Comparison of ENCODE assay signal across 30 cellular contexts in genomic region chr17:61695779-61696337, GRCh38.
"Had no signal": no experiment of that assay in that cellular context is flagged by ENCODE, and none has a peak within 500 bp of the region (broad histone marks: within the 10 kb centered on the region; RNA-seq: fewer than 3 reads in every experiment).

No MANE protein-coding gene starts in this region.

- FAIRE-seq: urothelium cell line had no signal

- H3K79me2 ChIP-seq: parathyroid adenoma had no signal

- H3K27ac ChIP-seq: neural progenitor cell, ovary, parathyroid adenoma, psoas muscle, skin epidermis, spleen, thoracic aorta, thyroid gland, tibial nerve, upper lobe of left lung, vagina had no signal

- H3K4me1 Mint-ChIP-seq: natural killer cell; nephron; neural progenitor cell; stimulated activated memory B cell treated with anti-CD40 and anti-IgM and Interleukin-4, amounts not matched to agents 10 μg/mL and 1 μg/mL and 100 μg/mL, for 72 hours; stimulated activated naive CD8-positive, alpha-beta T cell treated with anti-CD3 and anti-CD28 coated beads, Interleukin-15, amount 100 ng/mL, for 72 hours had no signal

- H3K9me3 ChIP-seq: thyroid gland had no signal

- H2AFZ ChIP-seq: neural progenitor cell, parathyroid adenoma had no signal

- DNase-seq: natural killer cell; occipital lobe; ovary; posterior cingulate gyrus; psoas muscle; right cardiac atrium; spleen; stimulated activated CD4-positive, alpha-beta T cell treated with anti-CD3 and anti-CD28 coated beads, Interleukin-12 subunit alpha, Interleukin-12 subunit beta, amount 100 ng/mL, for 4 hours; stimulated activated CD4-positive, alpha-beta T cell treated with anti-CD3 and anti-CD28 coated beads, Interleukin-1b, Interleukin-23, amount 100 ng/mL, for 48 hours; stimulated activated CD4-positive, alpha-beta T cell treated with anti-CD3 and anti-CD28 coated beads, Interleukin-4, amount 100 ng/mL, for 1 hour; stimulated activated CD4-positive, alpha-beta T cell treated with anti-CD3 and anti-CD28 coated beads, Interleukin-4, amount 100 ng/mL, for 4 hours; stimulated activated CD8-positive, alpha-beta memory T cell treated with anti-CD3 and anti-CD28 coated beads, Interleukin-4, amount 100 ng/mL, for 48 hours; stimulated activated naive CD4-positive, alpha-beta T cell; stimulated activated naive CD8-positive, alpha-beta T cell treated with anti-CD3 and anti-CD28 coated beads, Interleukin-15, amount 100 ng/mL, for 72 hours; stimulated activated naive CD8-positive, alpha-beta T cell treated with anti-CD3 and anti-CD28 coated beads, Interleukin-15, Interleukin-2, amounts not matched to agents 100 U/mL and 50 U/mL, for 24 hours; thyroid gland; trophoblast cell; upper lobe of left lung had no signal

- ATAC-seq: natural killer cell; psoas muscle; right cardiac atrium; sciatic nerve; stimulated activated memory B cell treated with anti-CD40 and anti-IgM and Interleukin-4, amounts not matched to agents 10 μg/mL and 1 μg/mL and 100 μg/mL, for 72 hours; stimulated activated naive CD8-positive, alpha-beta T cell treated with anti-CD3 and anti-CD28 coated beads, Interleukin-15, amount 100 ng/mL, for 72 hours; stimulated activated naive CD8-positive, alpha-beta T cell treated with anti-CD3 and anti-CD28 coated beads, Interleukin-15, Interleukin-2, amounts not matched to agents 100 U/mL and 50 U/mL, for 24 hours had no signal

- H3K4me3 Mint-ChIP-seq: natural killer cell; nephron; neural progenitor cell; stimulated activated memory B cell treated with anti-CD40 and anti-IgM and Interleukin-4, amounts not matched to agents 10 μg/mL and 1 μg/mL and 100 μg/mL, for 72 hours; stimulated activated naive CD8-positive, alpha-beta T cell treated with anti-CD3 and anti-CD28 coated beads, Interleukin-15, amount 100 ng/mL, for 72 hours had no signal

- H3K27me3 Mint-ChIP-seq: progenitor cell of endocrine pancreas; stimulated activated memory B cell treated with anti-CD40 and anti-IgM and Interleukin-4, amounts not matched to agents 10 μg/mL and 1 μg/mL and 100 μg/mL, for 72 hours; stimulated activated naive CD8-positive, alpha-beta T cell treated with anti-CD3 and anti-CD28 coated beads, Interleukin-15, amount 100 ng/mL, for 72 hours had no signal

- H3K27ac Mint-ChIP-seq: natural killer cell; nephron; neural progenitor cell; progenitor cell of endocrine pancreas; stimulated activated memory B cell treated with anti-CD40 and anti-IgM and Interleukin-4, amounts not matched to agents 10 μg/mL and 1 μg/mL and 100 μg/mL, for 72 hours had no signal

- H3K4me1 ChIP-seq: neural progenitor cell, parathyroid adenoma, psoas muscle, spleen, thyroid gland, tibial nerve, upper lobe of left lung, vagina had no signal

- H3K4me3 ChIP-seq: neural progenitor cell, ovary, psoas muscle, skin epidermis, smooth muscle cell, spleen, thoracic aorta, thyroid gland, tibial nerve, upper lobe of left lung, vagina had no signal

- H3K4me2 ChIP-seq: neural progenitor cell, smooth muscle cell had no signal

- H3K36me3 ChIP-seq: ovary, spleen, thoracic aorta, thyroid gland, tibial nerve, upper lobe of left lung, vagina had no signal

- H3K27me3 ChIP-seq: neural progenitor cell, ovary, spleen, thyroid gland, tibial nerve, upper lobe of left lung, vagina had no signal

- H3K9ac ChIP-seq: neural progenitor cell, parathyroid adenoma had no signal
